ENCODE assay signal across 8 cellular contexts in genomic region chr4:924107-925096, GRCh38. TPM values are rescaled to one million over a fixed set of nuclear protein-coding genes. Genes with fewer than 3 reads are reported as not detected.
DNase-seq lines count a peak whose midpoint lies in the region; ATAC-seq, FAIRE-seq and TF ChIP-seq lines count a peak whose summit lies in the region.

No MANE protein-coding gene starts in this region.

- CTCF ChIA-PET in HEK293 (lab: Yijun Ruan, JAX), result interaction anchor here (0.6 kb wide), 2 partner anchors 166 to 256 kb away, joined by 3 to 4 read pairs; no protein-coding TSS in a partner anchor

- H3K9me3 ChIP-seq in HEK293 (ENCODE audit: control insufficient read depth, insufficient read depth, low read depth, low read length) (no peaks in the 10 kb centered on the region), left lung (no peaks in the 10 kb centered on the region)

- DNase-seq in ELF-1 (ENCODE audit: low read depth, low spot score) (peak; percentile 58), left lung (peak; percentile 32 to 34), GM19239 (ENCODE audit: insufficient read length, low spot score) (no peak), superior temporal gyrus (ENCODE audit: extremely low spot score) (no peak), iPS-NIHi7 (ENCODE audit: extremely low spot score) (no peak)
- DNase-seq in activated CD4-positive, alpha-beta T cell treated with anti-CD3 and anti-CD28 coated beads, Interleukin-2, amount 50 U/mL, for 48 hours, result peak; percentile 30 to 47

- H3K27me3 ChIP-seq in left lung, result no peaks in the 10 kb centered on the region

- POLR2A ChIA-PET in HEK293 (lab: Yijun Ruan, JAX), result interaction anchor here (0.8 kb wide), 1 partner anchor 8 kb away, joined by 3 read pairs; the partner anchor contains the start of genes GAK and TMEM175

- TF ChIP-seq CTCF in HEK293 (tag by site-specific recombination; IDR thresholded peaks at IDR 0.05), result no peak
- TF ChIP-seq CTCF in left lung (IDR thresholded peaks at IDR 0.05), result no peak

- no peak overlapping the region for H3K4me3 ChIP-seq in HEK293 (ENCODE audit: low read depth, low read length)
- H3K4me3 ChIP-seq in left lung, result no peak overlapping the region

- peaks cover 0 to 3% of the 10 kb centered on the region in 2 experiments; a peak in 1 of 3 replicates for H3K36me3 ChIP-seq in HEK293 (ENCODE audit: control insufficient read depth in 2 of 2, insufficient read depth in 1 of 2, low read length in 2 of 2)
- H3K36me3 ChIP-seq in left lung, result no peaks in the 10 kb centered on the region

- H3K27ac ChIP-seq in HEK293 (ENCODE audit: extremely low read depth, low read depth, low read length) (no peak overlapping the region), left lung (no peak overlapping the region)

- ATAC-seq in left lung, result peak; percentile 57
- no peak for ATAC-seq in GM21717 (IDR thresholded peaks at IDR 0.05; ENCODE audit: unreplicated experiment)

- no peak for FAIRE-seq in GM19239 (lab: Jason Lieb, UNC)

- intact Hi-C loops in left lung (cut with DNase I), result no loop called here

- H3K4me1 ChIP-seq in HEK293 (ENCODE audit: control insufficient read depth, insufficient read depth, low read length) (0 out of 2 replicates have a peak, but pooled peaks cover 3% of the 10 kb centered on the region), left lung (peaks cover 3 to 90% of the 10 kb centered on the region in 2 donors)

TF ChIP-seq in HEK293, 187 proteins besides CTCF, POLR2A, EP300 and RAD21:
- TF ChIP-seq ZNF548 (tag by site-specific recombination; IDR thresholded peaks at IDR 0.05) (no peak), SP2 (tag by site-specific recombination; IDR thresholded peaks at IDR 0.05) (peak; percentile 55), ZNF610 (tag by site-specific recombination; IDR thresholded peaks at IDR 0.05; ENCODE audit: borderline replicate concordance) (no peak), ZNF416 (tag by site-specific recombination; IDR thresholded peaks at IDR 0.05) (no peak), ZNF280C (tag by site-specific recombination; IDR thresholded peaks at IDR 0.05) (no peak), HIC1 (tag by site-specific recombination; IDR thresholded peaks at IDR 0.05) (no peak), GLIS1 (tag by site-specific recombination; IDR thresholded peaks at IDR 0.05) (peak; percentile 92), PRDM10 (tag by site-specific recombination; IDR thresholded peaks at IDR 0.05) (no peak)

RNA-seq across cellular contexts. Expression of gene GAK, which starts 7.7 kb away (rescaled TPM):
- 100 to 1,000 TPM; 109 to 121 TPM for total RNA-seq in left lung

RNA-seq across cellular contexts. Expression of gene TMEM175, which starts 7.9 kb away (rescaled TPM):
- total RNA-seq in left lung, result 10 to 100 TPM; 29.9 to 31.5 TPM

RNA-seq across cellular contexts. Expression of gene DGKQ, which starts 49.0 kb away (rescaled TPM):
- total RNA-seq in left lung, result 10 to 100 TPM; 15.8 to 19.8 TPM

Comparison
In these comparisons a context has a peak if more than half of its experiments do, and no peak if none do; other contexts are left out.
1. DNase-seq: peak in ELF-1 (single experiment), activated CD4-positive, alpha-beta T cell treated with anti-CD3 and anti-CD28 coated beads, Interleukin-2, amount 50 U/mL, for 48 hours (2 of 2) and left lung (2 of 2); none in GM19239 (single experiment), superior temporal gyrus (single experiment) and iPS-NIHi7 (single experiment).